Comparison of ENCODE assay signal across 25 cellular contexts in the genomic region with DNA sequence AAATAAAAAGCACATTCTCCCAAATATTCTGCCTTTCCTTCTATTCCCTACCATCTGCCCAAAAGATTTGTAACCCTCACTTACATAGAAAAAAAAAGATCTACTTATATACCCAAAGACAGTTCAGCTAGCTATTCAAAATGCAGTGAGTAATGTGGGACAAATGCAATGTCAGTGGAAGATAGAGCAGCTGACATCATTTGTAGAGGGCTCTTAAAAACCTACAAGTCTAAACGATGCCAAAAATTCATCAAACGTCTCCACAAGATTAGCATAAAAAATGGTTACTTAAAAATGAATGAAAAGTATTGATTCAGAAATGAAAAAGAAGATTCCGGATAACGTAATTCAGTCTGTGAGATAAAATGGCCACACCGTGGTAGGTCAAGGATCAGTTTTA.
"Had no signal": no experiment of that assay in that cellular context is flagged by ENCODE, and none has a peak within 500 bp of the region (broad histone marks: within the 10 kb centered on the region; RNA-seq: fewer than 3 reads in every experiment).

No MANE protein-coding gene starts in this region.

- H3K9me3 Mint-ChIP-seq: natural killer cell treated with Interleukin-12 subunit alpha and Interleukin-12 subunit beta and Interleukin-15 and Interleukin-18, amount 100 ng/mL, for 72 hours; stimulated activated naive CD8-positive, alpha-beta T cell treated with anti-CD3 and anti-CD28 coated beads, Interleukin-15, amount 100 ng/mL, for 72 hours had no signal

- H3K27ac Mint-ChIP-seq: endodermal cell; mesothelial cell of epicardium; naive B cell; natural killer cell treated with Interleukin-12 subunit alpha and Interleukin-12 subunit beta and Interleukin-15 and Interleukin-18, amount 100 ng/mL, for 72 hours; neural progenitor cell; stimulated activated naive CD8-positive, alpha-beta T cell treated with anti-CD3 and anti-CD28 coated beads, Interleukin-15, amount 100 ng/mL, for 72 hours had no signal

- H3K4me1 Mint-ChIP-seq: endodermal cell, mesothelial cell of epicardium, naive B cell had no signal

- H3K27me3 Mint-ChIP-seq: stimulated activated naive CD8-positive, alpha-beta T cell treated with anti-CD3 and anti-CD28 coated beads, Interleukin-15, amount 100 ng/mL, for 72 hours had no signal

- H3K36me3 Mint-ChIP-seq: mesothelial cell of epicardium; naive B cell; natural killer cell treated with Interleukin-12 subunit alpha and Interleukin-12 subunit beta and Interleukin-15 and Interleukin-18, amount 100 ng/mL, for 72 hours; neural progenitor cell had no signal

- H3K4me3 Mint-ChIP-seq: endodermal cell; mesothelial cell of epicardium; naive B cell; natural killer cell treated with Interleukin-12 subunit alpha and Interleukin-12 subunit beta and Interleukin-15 and Interleukin-18, amount 100 ng/mL, for 72 hours; neural progenitor cell; stimulated activated naive CD8-positive, alpha-beta T cell treated with anti-CD3 and anti-CD28 coated beads, Interleukin-15, amount 100 ng/mL, for 72 hours had no signal

- DNase-seq: dorsolateral prefrontal cortex; effector CD4-positive, alpha-beta T cell; endodermal cell; heart left ventricle; left cardiac atrium; left lung; mesenchymal stem cell; mucosa of descending colon; naive B cell; psoas muscle; right cardiac atrium; sigmoid colon; stimulated activated CD4-positive, alpha-beta T cell treated with anti-CD3 and anti-CD28 coated beads, Interleukin-15, amount 100 ng/mL, for 24 hours; stimulated activated CD4-positive, alpha-beta T cell treated with anti-CD3 and anti-CD28 coated beads, Interleukin-2, amount 100 ng/mL, for 48 hours; stimulated activated naive CD4-positive, alpha-beta T cell; stimulated activated naive CD8-positive, alpha-beta T cell treated with anti-CD3 and anti-CD28 coated beads, Interleukin-15, amount 100 ng/mL, for 72 hours; transverse colon; upper lobe of right lung; uterus had no signal

- ATAC-seq: esophagus mucosa; foreskin keratinocyte; gastroesophageal sphincter; heart left ventricle; left cardiac atrium; left lung; mucosa of descending colon; natural killer cell treated with Interleukin-12 subunit alpha and Interleukin-12 subunit beta and Interleukin-15 and Interleukin-18, amount 100 ng/mL, for 72 hours; psoas muscle; right cardiac atrium; stimulated activated naive CD8-positive, alpha-beta T cell treated with anti-CD3 and anti-CD28 coated beads, Interleukin-15, amount 100 ng/mL, for 72 hours; upper lobe of right lung had no signal
